Comparison of ENCODE assay signal across 1 cellular context in genomic region chr12:56116267-56117081, GRCh38.
A peak's percentile ranks its signal among the peaks of the same experiment; 100 is the strongest.
TF ChIP-seq lines count a peak whose summit lies in the region.

TSS of gene RPL41 (plus strand) at chr12:56116633.

TF ChIP-seq in HepG2, 621 proteins besides CTCF, POLR2A, EP300 and RAD21 (continued from another document and continues in another):
- TF ChIP-seq, protein P1, sequence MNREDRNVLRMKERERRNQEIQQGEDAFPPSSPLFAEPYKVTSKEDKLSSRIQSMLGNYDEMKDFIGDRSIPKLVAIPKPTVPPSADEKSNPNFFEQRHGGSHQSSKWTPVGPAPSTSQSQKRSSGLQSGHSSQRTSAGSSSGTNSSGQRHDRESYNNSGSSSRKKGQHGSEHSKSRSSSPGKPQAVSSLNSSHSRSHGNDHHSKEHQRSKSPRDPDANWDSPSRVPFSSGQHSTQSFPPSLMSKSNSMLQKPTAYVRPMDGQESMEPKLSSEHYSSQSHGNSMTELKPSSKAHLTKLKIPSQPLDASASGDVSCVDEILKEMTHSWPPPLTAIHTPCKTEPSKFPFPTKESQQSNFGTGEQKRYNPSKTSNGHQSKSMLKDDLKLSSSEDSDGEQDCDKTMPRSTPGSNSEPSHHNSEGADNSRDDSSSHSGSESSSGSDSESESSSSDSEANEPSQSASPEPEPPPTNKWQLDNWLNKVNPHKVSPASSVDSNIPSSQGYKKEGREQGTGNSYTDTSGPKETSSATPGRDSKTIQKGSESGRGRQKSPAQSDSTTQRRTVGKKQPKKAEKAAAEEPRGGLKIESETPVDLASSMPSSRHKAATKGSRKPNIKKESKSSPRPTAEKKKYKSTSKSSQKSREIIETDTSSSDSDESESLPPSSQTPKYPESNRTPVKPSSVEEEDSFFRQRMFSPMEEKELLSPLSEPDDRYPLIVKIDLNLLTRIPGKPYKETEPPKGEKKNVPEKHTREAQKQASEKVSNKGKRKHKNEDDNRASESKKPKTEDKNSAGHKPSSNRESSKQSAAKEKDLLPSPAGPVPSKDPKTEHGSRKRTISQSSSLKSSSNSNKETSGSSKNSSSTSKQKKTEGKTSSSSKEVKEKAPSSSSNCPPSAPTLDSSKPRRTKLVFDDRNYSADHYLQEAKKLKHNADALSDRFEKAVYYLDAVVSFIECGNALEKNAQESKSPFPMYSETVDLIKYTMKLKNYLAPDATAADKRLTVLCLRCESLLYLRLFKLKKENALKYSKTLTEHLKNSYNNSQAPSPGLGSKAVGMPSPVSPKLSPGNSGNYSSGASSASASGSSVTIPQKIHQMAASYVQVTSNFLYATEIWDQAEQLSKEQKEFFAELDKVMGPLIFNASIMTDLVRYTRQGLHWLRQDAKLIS (CRISPR knock-in tag; IDR thresholded peaks at IDR 0.05) = peak; percentile 88
- no peak for TF ChIP-seq ARNT (IDR thresholded peaks at IDR 0.05)
- peak; percentile 95 for TF ChIP-seq RBM22 (optimal IDR thresholded peaks at IDR 0.05; ENCODE audit: low read length)
- 0 out of 2 replicates have a peak, but pooled peaks have one; percentile 74 for TF ChIP-seq STAT5B (CRISPR knock-in tag; IDR thresholded peaks at IDR 0.05)
- TF ChIP-seq SRY (CRISPR knock-in tag; IDR thresholded peaks at IDR 0.05) = 0 out of 2 replicates have a peak, but pooled peaks have one; percentile 59
- peak; percentile 84; the same call in 1 of the 2 replicates for TF ChIP-seq ETV6 (CRISPR knock-in tag; conservative IDR thresholded peaks at IDR 0.05)
- TF ChIP-seq TARDBP (CRISPR knock-in tag; IDR thresholded peaks at IDR 0.05) = peak; percentile 73
- no peak for TF ChIP-seq ZNF282 (IDR thresholded peaks at IDR 0.05; ENCODE audit: partially characterized antibody)
- TF ChIP-seq ZNF782 (CRISPR knock-in tag; IDR thresholded peaks at IDR 0.05; ENCODE audit: borderline replicate concordance) = 0 out of 2 replicates have a peak, but pooled peaks have one; percentile 32
- 0 out of 2 replicates have a peak, but pooled peaks have one; percentile 64 for TF ChIP-seq MLXIP (CRISPR knock-in tag; IDR thresholded peaks at IDR 0.05; ENCODE audit: borderline replicate concordance)
- peak; percentile 50; the same call in 1 of the 2 replicates for TF ChIP-seq POGZ (CRISPR knock-in tag; IDR thresholded peaks at IDR 0.05)
- no peak for TF ChIP-seq TEAD2 (CRISPR knock-in tag; IDR thresholded peaks at IDR 0.05)
- no peak for TF ChIP-seq ZSCAN29 (CRISPR knock-in tag; conservative IDR thresholded peaks at IDR 0.05)
- no peak for TF ChIP-seq ZBTB7A (CRISPR knock-in tag; IDR thresholded peaks at IDR 0.05)
- peak; percentile 39; the same call in 1 of the 2 replicates for TF ChIP-seq SRF (IDR thresholded peaks at IDR 0.05; ENCODE audit: low read depth, low read length)
- TF ChIP-seq, protein P2, sequence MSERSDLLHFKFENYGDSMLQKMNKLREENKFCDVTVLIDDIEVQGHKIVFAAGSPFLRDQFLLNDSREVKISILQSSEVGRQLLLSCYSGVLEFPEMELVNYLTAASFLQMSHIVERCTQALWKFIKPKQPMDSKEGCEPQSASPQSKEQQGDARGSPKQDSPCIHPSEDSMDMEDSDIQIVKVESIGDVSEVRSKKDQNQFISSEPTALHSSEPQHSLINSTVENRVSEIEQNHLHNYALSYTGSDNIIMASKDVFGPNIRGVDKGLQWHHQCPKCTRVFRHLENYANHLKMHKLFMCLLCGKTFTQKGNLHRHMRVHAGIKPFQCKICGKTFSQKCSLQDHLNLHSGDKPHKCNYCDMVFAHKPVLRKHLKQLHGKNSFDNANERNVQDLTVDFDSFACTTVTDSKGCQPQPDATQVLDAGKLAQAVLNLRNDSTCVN (CRISPR knock-in tag; IDR thresholded peaks at IDR 0.05; ENCODE audit: borderline replicate concordance) = peak; percentile 76; the same call in 1 of the 2 replicates
- TF ChIP-seq BCL3 (CRISPR knock-in tag; IDR thresholded peaks at IDR 0.05) = no peak
- no peak for TF ChIP-seq ATF4 (CRISPR knock-in tag; IDR thresholded peaks at IDR 0.05)
- no peak for TF ChIP-seq ZC3H13 (CRISPR knock-in tag; IDR thresholded peaks at IDR 0.05)
- peak; percentile 17; the same call in 1 of the 2 replicates for TF ChIP-seq NFYB (CRISPR knock-in tag; IDR thresholded peaks at IDR 0.05)
- no peak; the same call in 1 of the 2 replicates for TF ChIP-seq MIER2 (CRISPR knock-in tag; IDR thresholded peaks at IDR 0.05)
- TF ChIP-seq, protein P3, sequence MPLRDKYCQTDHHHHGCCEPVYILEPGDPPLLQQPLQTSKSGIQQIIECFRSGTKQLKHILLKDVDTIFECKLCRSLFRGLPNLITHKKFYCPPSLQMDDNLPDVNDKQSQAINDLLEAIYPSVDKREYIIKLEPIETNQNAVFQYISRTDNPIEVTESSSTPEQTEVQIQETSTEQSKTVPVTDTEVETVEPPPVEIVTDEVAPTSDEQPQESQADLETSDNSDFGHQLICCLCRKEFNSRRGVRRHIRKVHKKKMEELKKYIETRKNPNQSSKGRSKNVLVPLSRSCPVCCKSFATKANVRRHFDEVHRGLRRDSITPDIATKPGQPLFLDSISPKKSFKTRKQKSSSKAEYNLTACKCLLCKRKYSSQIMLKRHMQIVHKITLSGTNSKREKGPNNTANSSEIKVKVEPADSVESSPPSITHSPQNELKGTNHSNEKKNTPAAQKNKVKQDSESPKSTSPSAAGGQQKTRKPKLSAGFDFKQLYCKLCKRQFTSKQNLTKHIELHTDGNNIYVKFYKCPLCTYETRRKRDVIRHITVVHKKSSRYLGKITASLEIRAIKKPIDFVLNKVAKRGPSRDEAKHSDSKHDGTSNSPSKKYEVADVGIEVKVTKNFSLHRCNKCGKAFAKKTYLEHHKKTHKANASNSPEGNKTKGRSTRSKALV (CRISPR knock-in tag; IDR thresholded peaks at IDR 0.05) = peak; percentile 67; the same call in 1 of the 2 replicates
- no peak for TF ChIP-seq ZIK1 (CRISPR knock-in tag; IDR thresholded peaks at IDR 0.05; ENCODE audit: borderline replicate concordance, low read depth)
- TF ChIP-seq ZNF33B (CRISPR knock-in tag; IDR thresholded peaks at IDR 0.05) = no peak
- no peak for TF ChIP-seq CCDC6 (CRISPR knock-in tag; IDR thresholded peaks at IDR 0.05)
- peak; percentile 77; the same call in 1 of the 2 replicates for TF ChIP-seq GATA4 (IDR thresholded peaks at IDR 0.05; ENCODE audit: borderline replicate concordance, low read depth)
- peak; percentile 29; the same call in 1 of the 2 replicates for TF ChIP-seq NR2F6 (IDR thresholded peaks at IDR 0.05)
- TF ChIP-seq NR2F6 (CRISPR knock-in tag; IDR thresholded peaks at IDR 0.05) = peak; percentile 33; the same call in 1 of the 2 replicates
- peak; percentile 92 for TF ChIP-seq KLF12 (CRISPR knock-in tag; IDR thresholded peaks at IDR 0.05; ENCODE audit: borderline replicate concordance)
- TF ChIP-seq ZNF317 (CRISPR knock-in tag; IDR thresholded peaks at IDR 0.05) = peak; percentile 81
- no peak for TF ChIP-seq MZF1 (CRISPR knock-in tag; IDR thresholded peaks at IDR 0.05; ENCODE audit: borderline replicate concordance)
- TF ChIP-seq BCL6 (CRISPR knock-in tag; IDR thresholded peaks at IDR 0.05) = peak; percentile 40; the same call in 1 of the 2 replicates
- TF ChIP-seq ZNF484 (CRISPR knock-in tag; IDR thresholded peaks at IDR 0.05; ENCODE audit: borderline replicate concordance, low read depth) = peak; percentile 20; the same call in 1 of the 2 replicates
- no peak for TF ChIP-seq ZNF121 (CRISPR knock-in tag; IDR thresholded peaks at IDR 0.05)
- peak; percentile 58; the same call in 1 of the 2 replicates for TF ChIP-seq POGK (CRISPR knock-in tag; conservative IDR thresholded peaks at IDR 0.05)
- TF ChIP-seq DZIP1 (CRISPR knock-in tag; IDR thresholded peaks at IDR 0.05) = no peak
- peak; percentile 38; the same call in 1 of the 2 replicates for TF ChIP-seq GATAD2A (CRISPR knock-in tag; IDR thresholded peaks at IDR 0.05)
- peak; percentile 27 to 60; a peak in 2 of 4 replicates for TF ChIP-seq HMGXB4 (CRISPR knock-in tag; IDR thresholded peaks at IDR 0.05; ENCODE audit: borderline replicate concordance in 1 of 2, low read depth in 1 of 2)
- no peak for TF ChIP-seq CENPX (CRISPR knock-in tag; IDR thresholded peaks at IDR 0.05)
- TF ChIP-seq MBD4 (IDR thresholded peaks at IDR 0.05; ENCODE audit: borderline replicate concordance, low read length) = peak; percentile 62; the same call in 1 of the 2 replicates
- no peak for TF ChIP-seq ZNF225 (CRISPR knock-in tag; IDR thresholded peaks at IDR 0.05)
- TF ChIP-seq ZSCAN9 (CRISPR knock-in tag; IDR thresholded peaks at IDR 0.05; ENCODE audit: borderline replicate concordance) = 0 out of 2 replicates have a peak, but pooled peaks have one; percentile 74
- no peak for TF ChIP-seq CHD4 (IDR thresholded peaks at IDR 0.05; ENCODE audit: borderline replicate concordance, low read length)
